Comparison of ENCODE assay signal across 19 cellular contexts in the genomic region with DNA sequence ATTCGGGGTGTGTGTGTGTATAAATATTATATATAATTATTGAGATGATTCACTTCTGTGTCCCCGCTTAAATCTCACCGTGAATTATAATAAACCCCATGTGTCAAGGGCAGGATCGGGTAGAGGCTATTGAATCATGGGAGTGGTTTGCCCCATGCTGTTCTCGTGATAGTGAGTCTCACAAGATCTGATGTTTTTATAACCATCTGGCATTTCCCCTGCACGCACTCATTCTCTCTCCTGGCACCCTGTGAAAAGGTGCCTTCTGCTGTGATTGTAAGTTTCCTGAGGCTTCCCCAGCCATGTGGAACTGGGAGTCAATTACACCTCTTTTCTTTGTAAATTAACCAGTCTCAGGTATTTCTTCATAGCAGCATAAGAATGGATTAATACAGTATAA.
"Had no signal": no experiment of that assay in that cellular context is flagged by ENCODE, and none has a peak within 500 bp of the region (broad histone marks: within the 10 kb centered on the region; RNA-seq: fewer than 3 reads in every experiment).

No MANE protein-coding gene starts in this region.

- H3K9me3 ChIP-seq: Peyer's patch had no signal

- H3K36me3 ChIP-seq: Peyer's patch, WERI-Rb-1 had no signal

- H3K4me1 ChIP-seq: Peyer's patch had no signal

- H3K4me3 ChIP-seq: Peyer's patch had no signal

- DNase-seq: activated CD4-positive, alpha-beta memory T cell treated with anti-CD3 and anti-CD28 coated beads, Interleukin-2, amount 10 ng/mL, durations not matched to agents 7 days and 5 days; activated CD4-positive, alpha-beta T cell treated with anti-CD3 and anti-CD28 coated beads for 36 hours; activated CD4-positive, alpha-beta T cell treated with anti-CD3 and anti-CD28 coated beads, Interleukin-2, amount 50 U/mL, for 1 hour; activated gamma-delta T cell; activated naive CD4-positive, alpha-beta T cell treated with anti-CD3 and anti-CD28 coated beads for 36 hours; activated T-cell treated with anti-CD3 and anti-CD28 coated beads for 4 hours; activated T-cell treated with anti-CD3 and anti-CD28 coated beads, Interleukin-2, amount 50 U/mL, for 48 hours; amygdala; MV-4-11; NCI-H1105; NCI-H1436; NCI-H1694 treated with DMSO at 0.1 percent for 48 hours; NCI-H2029 treated with DMSO at 0.1 percent for 48 hours; NCI-H446 treated with DMSO at 0.1 percent for 48 hours; Peyer's patch; SHP77 treated with DMSO at 0.1 percent for 48 hours; T-cell; WERI-Rb-1 had no signal

- H3K27me3 ChIP-seq: Peyer's patch had no signal

- H3K27ac ChIP-seq: KMS-11, Peyer's patch, WERI-Rb-1 had no signal
